ENCODE assay signal across 1 cellular context in genomic region chr1:27830621-27831424, GRCh38.
TF ChIP-seq lines count a peak whose summit lies in the region.

Gene PPP1R8, plus strand, starts transcription at chr1:27830782. Its CDS starts 54 bp downstream, at chr1:27830836.

TF ChIP-seq in HepG2, 621 proteins besides CTCF, POLR2A, EP300 and RAD21 (continued from another document and continues in another):
- TF ChIP-seq HOMEZ (CRISPR knock-in tag; IDR thresholded peaks at IDR 0.05; ENCODE audit: low read depth) (peak; percentile 71; the same call in 1 of the 2 replicates), KDM4B (CRISPR knock-in tag; IDR thresholded peaks at IDR 0.05) (no peak; the same call in 1 of the 2 replicates), CBX5 (CRISPR knock-in tag; IDR thresholded peaks at IDR 0.05; ENCODE audit: borderline replicate concordance) (peak; percentile 80), IRF9 (CRISPR knock-in tag; IDR thresholded peaks at IDR 0.05; ENCODE audit: borderline replicate concordance) (peak; percentile 75; the same call in 1 of the 2 replicates), DR1 (CRISPR knock-in tag; IDR thresholded peaks at IDR 0.05) (peak; percentile 74), PHB2 (IDR thresholded peaks at IDR 0.05; ENCODE audit: partially characterized antibody) (no peak), HMG20B (CRISPR knock-in tag; conservative IDR thresholded peaks at IDR 0.05) (no peak), ZIK1 (CRISPR knock-in tag; IDR thresholded peaks at IDR 0.05; ENCODE audit: borderline replicate concordance, low read depth) (no peak), NFYB (CRISPR knock-in tag; IDR thresholded peaks at IDR 0.05) (no peak), HDAC1 (CRISPR knock-in tag; IDR thresholded peaks at IDR 0.05) (peak; percentile 97), ZNF619 (CRISPR knock-in tag; IDR thresholded peaks at IDR 0.05) (peak; percentile 73; the same call in 1 of the 2 replicates), ZNF546 (CRISPR knock-in tag; conservative IDR thresholded peaks at IDR 0.05) (0 out of 2 replicates have a peak, but pooled peaks have one; percentile 65), TRIM24 (CRISPR knock-in tag; IDR thresholded peaks at IDR 0.05) (no peak), ZNF781 (CRISPR knock-in tag; IDR thresholded peaks at IDR 0.05; ENCODE audit: borderline replicate concordance, not compliant biosample characterization) (no peak), SP140L (CRISPR knock-in tag; IDR thresholded peaks at IDR 0.05; ENCODE audit: borderline replicate concordance) (no peak), SPEN (CRISPR knock-in tag; IDR thresholded peaks at IDR 0.05; ENCODE audit: low read depth) (peak; percentile 68; the same call in 1 of the 2 replicates), SIN3A (IDR thresholded peaks at IDR 0.05; ENCODE audit: borderline replicate concordance, low read depth, low read length) (peak; percentile 89), RBM22 (optimal IDR thresholded peaks at IDR 0.05; ENCODE audit: low read length) (no peak), JARID2 (CRISPR knock-in tag; IDR thresholded peaks at IDR 0.05; ENCODE audit: insufficient replicate concordance) (no peak), KDM3A (CRISPR knock-in tag; IDR thresholded peaks at IDR 0.05; ENCODE audit: low read depth) (peak; percentile 71; the same call in 1 of the 2 replicates), E2F2 (CRISPR knock-in tag; IDR thresholded peaks at IDR 0.05; ENCODE audit: borderline replicate concordance) (peak; percentile 81; the same call in 1 of the 2 replicates), AHR (CRISPR knock-in tag; IDR thresholded peaks at IDR 0.05) (no peak), STAG1 (CRISPR knock-in tag; IDR thresholded peaks at IDR 0.05) (peak; percentile 4; the same call in 1 of the 2 replicates), FOXK1 (CRISPR knock-in tag; IDR thresholded peaks at IDR 0.05; ENCODE audit: borderline replicate concordance, low read depth) (peak; percentile 75; the same call in 1 of the 2 replicates), PRDM4 (CRISPR knock-in tag; IDR thresholded peaks at IDR 0.05; ENCODE audit: borderline replicate concordance) (no peak), TIGD3 (CRISPR knock-in tag; IDR thresholded peaks at IDR 0.05; ENCODE audit: borderline replicate concordance) (no peak; the same call in 1 of the 2 replicates), TERF1 (CRISPR knock-in tag; IDR thresholded peaks at IDR 0.05) (no peak), ZNF710 (CRISPR knock-in tag; IDR thresholded peaks at IDR 0.05; ENCODE audit: borderline replicate concordance) (no peak), RFX1 (IDR thresholded peaks at IDR 0.05) (no peak)
- TF ChIP-seq, protein P1, sequence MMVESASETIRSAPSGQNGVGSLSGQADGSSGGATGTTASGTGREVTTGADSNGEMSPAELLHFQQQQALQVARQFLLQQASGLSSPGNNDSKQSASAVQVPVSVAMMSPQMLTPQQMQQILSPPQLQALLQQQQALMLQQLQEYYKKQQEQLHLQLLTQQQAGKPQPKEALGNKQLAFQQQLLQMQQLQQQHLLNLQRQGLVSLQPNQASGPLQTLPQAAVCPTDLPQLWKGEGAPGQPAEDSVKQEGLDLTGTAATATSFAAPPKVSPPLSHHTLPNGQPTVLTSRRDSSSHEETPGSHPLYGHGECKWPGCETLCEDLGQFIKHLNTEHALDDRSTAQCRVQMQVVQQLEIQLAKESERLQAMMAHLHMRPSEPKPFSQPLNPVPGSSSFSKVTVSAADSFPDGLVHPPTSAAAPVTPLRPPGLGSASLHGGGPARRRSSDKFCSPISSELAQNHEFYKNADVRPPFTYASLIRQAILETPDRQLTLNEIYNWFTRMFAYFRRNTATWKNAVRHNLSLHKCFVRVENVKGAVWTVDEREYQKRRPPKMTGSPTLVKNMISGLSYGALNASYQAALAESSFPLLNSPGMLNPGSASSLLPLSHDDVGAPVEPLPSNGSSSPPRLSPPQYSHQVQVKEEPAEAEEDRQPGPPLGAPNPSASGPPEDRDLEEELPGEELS (CRISPR knock-in tag; IDR thresholded peaks at IDR 0.05), result peak; percentile 40; the same call in 1 of the 2 replicates
- TF ChIP-seq, protein P2, sequence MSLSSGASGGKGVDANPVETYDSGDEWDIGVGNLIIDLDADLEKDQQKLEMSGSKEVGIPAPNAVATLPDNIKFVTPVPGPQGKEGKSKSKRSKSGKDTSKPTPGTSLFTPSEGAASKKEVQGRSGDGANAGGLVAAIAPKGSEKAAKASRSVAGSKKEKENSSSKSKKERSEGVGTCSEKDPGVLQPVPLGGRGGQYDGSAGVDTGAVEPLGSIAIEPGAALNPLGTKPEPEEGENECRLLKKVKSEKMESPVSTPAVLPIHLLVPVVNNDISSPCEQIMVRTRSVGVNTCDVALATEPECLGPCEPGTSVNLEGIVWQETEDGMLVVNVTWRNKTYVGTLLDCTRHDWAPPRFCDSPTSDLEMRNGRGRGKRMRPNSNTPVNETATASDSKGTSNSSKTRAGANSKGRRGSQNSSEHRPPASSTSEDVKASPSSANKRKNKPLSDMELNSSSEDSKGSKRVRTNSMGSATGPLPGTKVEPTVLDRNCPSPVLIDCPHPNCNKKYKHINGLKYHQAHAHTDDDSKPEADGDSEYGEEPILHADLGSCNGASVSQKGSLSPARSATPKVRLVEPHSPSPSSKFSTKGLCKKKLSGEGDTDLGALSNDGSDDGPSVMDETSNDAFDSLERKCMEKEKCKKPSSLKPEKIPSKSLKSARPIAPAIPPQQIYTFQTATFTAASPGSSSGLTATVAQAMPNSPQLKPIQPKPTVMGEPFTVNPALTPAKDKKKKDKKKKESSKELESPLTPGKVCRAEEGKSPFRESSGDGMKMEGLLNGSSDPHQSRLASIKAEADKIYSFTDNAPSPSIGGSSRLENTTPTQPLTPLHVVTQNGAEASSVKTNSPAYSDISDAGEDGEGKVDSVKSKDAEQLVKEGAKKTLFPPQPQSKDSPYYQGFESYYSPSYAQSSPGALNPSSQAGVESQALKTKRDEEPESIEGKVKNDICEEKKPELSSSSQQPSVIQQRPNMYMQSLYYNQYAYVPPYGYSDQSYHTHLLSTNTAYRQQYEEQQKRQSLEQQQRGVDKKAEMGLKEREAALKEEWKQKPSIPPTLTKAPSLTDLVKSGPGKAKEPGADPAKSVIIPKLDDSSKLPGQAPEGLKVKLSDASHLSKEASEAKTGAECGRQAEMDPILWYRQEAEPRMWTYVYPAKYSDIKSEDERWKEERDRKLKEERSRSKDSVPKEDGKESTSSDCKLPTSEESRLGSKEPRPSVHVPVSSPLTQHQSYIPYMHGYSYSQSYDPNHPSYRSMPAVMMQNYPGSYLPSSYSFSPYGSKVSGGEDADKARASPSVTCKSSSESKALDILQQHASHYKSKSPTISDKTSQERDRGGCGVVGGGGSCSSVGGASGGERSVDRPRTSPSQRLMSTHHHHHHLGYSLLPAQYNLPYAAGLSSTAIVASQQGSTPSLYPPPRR (CRISPR knock-in tag; IDR thresholded peaks at IDR 0.05; ENCODE audit: borderline replicate concordance), result peak; percentile 57; the same call in 1 of the 2 replicates
- TF ChIP-seq, protein P3, sequence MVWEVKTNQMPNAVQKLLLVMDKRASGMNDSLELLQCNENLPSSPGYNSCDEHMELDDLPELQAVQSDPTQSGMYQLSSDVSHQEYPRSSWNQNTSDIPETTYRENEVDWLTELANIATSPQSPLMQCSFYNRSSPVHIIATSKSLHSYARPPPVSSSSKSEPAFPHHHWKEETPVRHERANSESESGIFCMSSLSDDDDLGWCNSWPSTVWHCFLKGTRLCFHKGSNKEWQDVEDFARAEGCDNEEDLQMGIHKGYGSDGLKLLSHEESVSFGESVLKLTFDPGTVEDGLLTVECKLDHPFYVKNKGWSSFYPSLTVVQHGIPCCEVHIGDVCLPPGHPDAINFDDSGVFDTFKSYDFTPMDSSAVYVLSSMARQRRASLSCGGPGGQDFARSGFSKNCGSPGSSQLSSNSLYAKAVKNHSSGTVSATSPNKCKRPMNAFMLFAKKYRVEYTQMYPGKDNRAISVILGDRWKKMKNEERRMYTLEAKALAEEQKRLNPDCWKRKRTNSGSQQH (CRISPR knock-in tag; IDR thresholded peaks at IDR 0.05; ENCODE audit: low read depth), result peak; percentile 85; the same call in 1 of the 2 replicates
- TF ChIP-seq, protein P4, sequence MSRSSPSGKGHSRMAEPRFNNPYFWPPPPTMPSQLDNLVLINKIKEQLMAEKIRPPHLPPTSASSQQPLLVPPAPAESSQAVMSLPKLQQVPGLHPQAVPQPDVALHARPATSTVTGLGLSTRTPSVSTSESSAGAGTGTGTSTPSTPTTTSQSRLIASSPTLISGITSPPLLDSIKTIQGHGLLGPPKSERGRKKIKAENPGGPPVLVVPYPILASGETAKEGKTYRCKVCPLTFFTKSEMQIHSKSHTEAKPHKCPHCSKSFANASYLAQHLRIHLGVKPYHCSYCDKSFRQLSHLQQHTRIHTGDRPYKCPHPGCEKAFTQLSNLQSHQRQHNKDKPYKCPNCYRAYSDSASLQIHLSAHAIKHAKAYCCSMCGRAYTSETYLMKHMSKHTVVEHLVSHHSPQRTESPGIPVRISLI (CRISPR knock-in tag; IDR thresholded peaks at IDR 0.05; ENCODE audit: borderline replicate concordance), result peak; percentile 99
